8 cellular contexts compared by ENCODE assay signal in the genomic region with DNA sequence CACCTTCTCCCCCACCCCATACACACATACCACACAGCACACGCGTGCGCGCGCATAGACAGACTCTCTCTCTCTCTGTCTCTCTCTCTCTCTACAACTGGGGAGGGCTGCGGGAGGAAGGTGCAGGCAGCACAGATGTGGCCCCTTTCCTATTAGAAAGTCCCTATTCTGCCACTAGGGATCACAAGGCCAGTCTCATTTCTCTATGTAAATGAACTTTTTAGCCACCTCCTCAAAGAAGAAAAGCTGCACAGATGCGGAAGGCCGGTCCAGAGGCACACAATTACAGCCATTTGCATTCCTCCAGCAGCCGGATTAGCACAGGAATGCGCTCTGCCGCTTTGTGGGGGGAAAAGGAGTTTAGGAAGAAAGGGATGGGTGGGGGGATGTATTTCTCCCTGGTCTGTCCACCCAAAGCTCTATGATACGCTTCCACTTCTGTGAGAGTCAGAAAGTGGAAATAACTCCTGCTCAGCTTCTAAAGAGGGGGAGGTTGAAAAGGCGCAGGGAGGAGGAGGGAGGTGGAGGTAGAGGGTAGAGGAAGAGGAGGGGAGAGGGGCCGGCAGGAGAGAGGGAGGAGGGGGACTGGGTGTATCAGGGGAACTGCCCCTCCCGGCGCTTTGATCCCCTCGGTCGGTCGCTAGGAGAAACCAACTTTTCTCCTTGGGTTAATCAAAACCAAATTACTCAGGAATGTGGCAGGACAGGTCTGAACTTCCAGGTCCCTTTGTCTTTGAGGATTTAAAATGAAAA. TPM values are rescaled to one million over a fixed set of nuclear protein-coding genes. Genes with fewer than 3 reads are reported as not detected.
DNase-seq lines count a peak whose midpoint lies in the region; ATAC-seq and TF ChIP-seq lines count a peak whose summit lies in the region.

No MANE protein-coding gene starts in this region.

- POLR2A ChIA-PET in activated CD8-positive, alpha-beta T cell treated with anti-CD3 and anti-CD28 coated beads, Interleukin-2, amount 10 ng/mL, durations not matched to agents 7 days and 5 days (lab: Charles Lee) = no interaction called here
- POLR2A ChIA-PET in activated CD8-positive, alpha-beta T cell treated with anti-CD3 and anti-CD28 coated beads for 36 hours (lab: Charles Lee) = no interaction called here
- POLR2A ChIA-PET in OCI-LY7 (lab: Charles Lee) = no interaction called here

- TF ChIP-seq CTCF in activated CD8-positive, alpha-beta T cell treated with anti-CD3 and anti-CD28 coated beads for 36 hours (IDR thresholded peaks at IDR 0.05) = no peak
- TF ChIP-seq CTCF in tibial artery (IDR thresholded peaks at IDR 0.05) (no peak), OCI-LY7 (conservative IDR thresholded peaks at IDR 0.05; ENCODE audit: low read length) (no peak)

- H3K27ac ChIP-seq in tibial artery (peak overlapping the region; percentile 77 to 99), OCI-LY7 (ENCODE audit: low read depth, low read length, poor library complexity, severe bottlenecking) (no peak overlapping the region)

- no peaks in the 10 kb centered on the region for H3K9me3 Mint-ChIP-seq in activated CD8-positive, alpha-beta T cell treated with anti-CD3 and anti-CD28 coated beads, Interleukin-2, amount 10 ng/mL, durations not matched to agents 7 days and 5 days (ENCODE audit: insufficient read depth)
- H3K9me3 Mint-ChIP-seq in activated CD8-positive, alpha-beta T cell treated with anti-CD3 and anti-CD28 coated beads for 36 hours = no peaks in the 10 kb centered on the region

- no peaks in the 10 kb centered on the region; the same call in 1 of the 2 replicates for H4K20me1 ChIP-seq in OCI-LY7 (ENCODE audit: insufficient read depth, low read length)

- H3K27ac Mint-ChIP-seq in activated CD8-positive, alpha-beta T cell treated with anti-CD3 and anti-CD28 coated beads, Interleukin-2, amount 10 ng/mL, durations not matched to agents 7 days and 5 days = no peak overlapping the region
- no peak overlapping the region for H3K27ac Mint-ChIP-seq in activated CD8-positive, alpha-beta T cell treated with anti-CD3 and anti-CD28 coated beads for 36 hours

- H3K27me3 Mint-ChIP-seq in activated CD8-positive, alpha-beta T cell treated with anti-CD3 and anti-CD28 coated beads, Interleukin-2, amount 10 ng/mL, durations not matched to agents 7 days and 5 days (ENCODE audit: low read depth) = peaks cover 40% of the 10 kb centered on the region
- H3K27me3 Mint-ChIP-seq in activated CD8-positive, alpha-beta T cell treated with anti-CD3 and anti-CD28 coated beads for 36 hours = peaks cover 19% of the 10 kb centered on the region

- H3K36me3 Mint-ChIP-seq in activated CD8-positive, alpha-beta T cell treated with anti-CD3 and anti-CD28 coated beads, Interleukin-2, amount 10 ng/mL, durations not matched to agents 7 days and 5 days (ENCODE audit: low read depth) = peaks cover 2% of the 10 kb centered on the region
- H3K36me3 Mint-ChIP-seq in activated CD8-positive, alpha-beta T cell treated with anti-CD3 and anti-CD28 coated beads for 36 hours (ENCODE audit: low read depth) = no peaks in the 10 kb centered on the region

- peaks cover 33% of the 10 kb centered on the region for H3K4me1 Mint-ChIP-seq in activated CD8-positive, alpha-beta T cell treated with anti-CD3 and anti-CD28 coated beads, Interleukin-2, amount 10 ng/mL, durations not matched to agents 7 days and 5 days (ENCODE audit: low read depth)
- peaks cover 3% of the 10 kb centered on the region for H3K4me1 Mint-ChIP-seq in activated CD8-positive, alpha-beta T cell treated with anti-CD3 and anti-CD28 coated beads for 36 hours (ENCODE audit: low read depth)

- H3K4me3 Mint-ChIP-seq in activated CD8-positive, alpha-beta T cell treated with anti-CD3 and anti-CD28 coated beads, Interleukin-2, amount 10 ng/mL, durations not matched to agents 7 days and 5 days = peak overlapping the region; percentile 17
- no peak overlapping the region for H3K4me3 Mint-ChIP-seq in activated CD8-positive, alpha-beta T cell treated with anti-CD3 and anti-CD28 coated beads for 36 hours

- H3K4me2 ChIP-seq in OCI-LY7 (ENCODE audit: low read length) = no peak overlapping the region

- H3K9me3 ChIP-seq in tibial artery (no peaks in the 10 kb centered on the region), OCI-LY7 (ENCODE audit: low read length) (no peaks in the 10 kb centered on the region)

- no peaks in the 10 kb centered on the region for H3K27me3 ChIP-seq in tibial artery

- no peaks in the 10 kb centered on the region for H3K9me2 ChIP-seq in OCI-LY7 (ENCODE audit: insufficient read depth, low read length)

- ATAC-seq in activated CD8-positive, alpha-beta T cell treated with anti-CD3 and anti-CD28 coated beads, Interleukin-2, amount 10 ng/mL, durations not matched to agents 7 days and 5 days = no peak
- no peak for ATAC-seq in activated CD8-positive, alpha-beta T cell treated with anti-CD3 and anti-CD28 coated beads for 36 hours
- ATAC-seq in HG03039 (IDR thresholded peaks at IDR 0.05; ENCODE audit: unreplicated experiment) = peak; percentile 65
- ATAC-seq in esophagus mucosa = peak; percentile 38

- CTCF ChIA-PET in activated CD8-positive, alpha-beta T cell treated with anti-CD3 and anti-CD28 coated beads, Interleukin-2, amount 10 ng/mL, durations not matched to agents 7 days and 5 days (lab: Charles Lee) = no interaction called here
- CTCF ChIA-PET in activated CD8-positive, alpha-beta T cell treated with anti-CD3 and anti-CD28 coated beads for 36 hours (lab: Charles Lee) = no interaction called here
- CTCF ChIA-PET in OCI-LY7 (lab: Charles Lee; ENCODE audit: unreplicated experiment) = no interaction called here

- no TSS peak for BruUV-seq in OCI-LY7 (replicated peaks; lab: Mats Ljungman, UMichigan)

- H3K36me3 ChIP-seq in tibial artery (no peaks in the 10 kb centered on the region), OCI-LY7 (ENCODE audit: insufficient read depth, low read length) (no peaks in the 10 kb centered on the region)

- no peak overlapping the region for H2AFZ ChIP-seq in OCI-LY7 (ENCODE audit: low read length)

- H3K4me1 ChIP-seq in tibial artery = peaks cover 6 to 99% (median 73%) of the 10 kb centered on the region in 4 donors
- H3K4me1 ChIP-seq in OCI-LY7 (ENCODE audit: insufficient read depth, low read length, poor library complexity, severe bottlenecking) = peaks cover 6% of the 10 kb centered on the region

- DNase-seq in activated CD8-positive, alpha-beta T cell treated with anti-CD3 and anti-CD28 coated beads, Interleukin-2, amount 10 ng/mL, durations not matched to agents 7 days and 5 days = no peak
- no peak for DNase-seq in activated CD8-positive, alpha-beta T cell treated with anti-CD3 and anti-CD28 coated beads for 36 hours
- DNase-seq in tibial artery = no peak
- DNase-seq in dedifferentiated amniotic fluid mesenchymal stem cell (ENCODE audit: extremely low spot score) = no peak
- no peak for DNase-seq in OCI-LY7 (ENCODE audit: low spot score)
- no peak for DNase-seq in HK-2 (ENCODE audit: unreplicated experiment)

- intact Hi-C loops in activated CD8-positive, alpha-beta T cell treated with anti-CD3 and anti-CD28 coated beads for 36 hours (cut with micrococcal nuclease) = no loop called here
- intact Hi-C loops in tibial artery (cut with DNase I; ENCODE audit: low total_unique reads) = no loop called here
- intact Hi-C loops in OCI-LY7 (cut with micrococcal nuclease; ENCODE audit: unreplicated experiment) = no loop called here

- H3K4me3 ChIP-seq in tibial artery = peak overlapping the region; percentile 5 to 27
- H3K4me3 ChIP-seq in OCI-LY7 (ENCODE audit: low read depth, low read length, poor library complexity, severe bottlenecking) = no peak overlapping the region

- no peaks in the 10 kb centered on the region for H3K79me2 ChIP-seq in OCI-LY7 (ENCODE audit: insufficient read depth, low read depth, low read length)

RNA-seq across cellular contexts. Expression of a gene that starts 11.7 kb away (rescaled TPM):
- total RNA-seq in activated CD8-positive, alpha-beta T cell treated with anti-CD3 and anti-CD28 coated beads, Interleukin-2, amount 10 ng/mL, durations not matched to agents 7 days and 5 days = 1 to 10 TPM; 2.5 to 2.9 TPM
- total RNA-seq in activated CD8-positive, alpha-beta T cell treated with anti-CD3 and anti-CD28 coated beads for 36 hours = under 1 TPM; 0.16 to 0.25 TPM
- 3.9 TPM for total RNA-seq in esophagus mucosa
- 0.77 and 1.3 TPM in 2 replicates for total RNA-seq in OCI-LY7 (2014; rRNA removed; shearing (Covaris generic))
- 5.7 and 6.2 TPM in 2 replicates for total RNA-seq in OCI-LY7 (2022)

Comparison
In these comparisons a context has a peak if more than half of its experiments do, and no peak if none do; other contexts are left out.
1. ATAC-seq: peak in HG03039 (single experiment) and esophagus mucosa (single experiment); none in activated CD8-positive, alpha-beta T cell treated with anti-CD3 and anti-CD28 coated beads, Interleukin-2, amount 10 ng/mL, durations not matched to agents 7 days and 5 days (single experiment) and activated CD8-positive, alpha-beta T cell treated with anti-CD3 and anti-CD28 coated beads for 36 hours (single experiment).